ENCODE assay signal across 28 cellular contexts in the genomic region with DNA sequence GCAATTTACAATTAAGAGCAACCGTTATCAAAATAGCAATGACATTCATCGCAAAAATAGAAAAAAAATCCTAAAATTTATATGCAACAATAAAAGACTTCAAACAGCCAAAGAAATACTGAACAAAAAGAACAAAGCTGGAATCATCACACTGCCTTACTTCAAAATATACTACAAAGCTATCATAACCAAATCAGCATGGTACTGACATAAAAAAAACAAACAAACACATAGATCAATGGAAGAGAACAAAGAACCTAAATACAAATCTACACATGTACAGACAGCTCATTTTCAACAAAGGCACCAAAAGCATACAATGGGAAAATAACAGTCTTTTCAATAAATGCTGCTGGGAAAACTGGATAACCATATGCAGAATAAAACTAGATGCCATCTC.
"Had no signal": no experiment of that assay in that cellular context is flagged by ENCODE, and none has a peak within 500 bp of the region (broad histone marks: within the 10 kb centered on the region; RNA-seq: fewer than 3 reads in every experiment).

No MANE protein-coding gene starts in this region.

- H3K27me3 Mint-ChIP-seq: activated CD4-positive, alpha-beta T cell treated with anti-CD3 and anti-CD28 coated beads, Interleukin-2, amount 10 ng/mL, durations not matched to agents 24 days and 14 days; activated CD8-positive, alpha-beta T cell treated with anti-CD3 and anti-CD28 coated beads for 36 hours; brain had no signal

- FAIRE-seq: bronchial epithelial cell, colon, RCC 7860, TTC549 had no signal

- H3K27ac ChIP-seq: PC-9, RWPE1 had no signal

- H3K27ac Mint-ChIP-seq: activated CD4-positive, alpha-beta T cell treated with anti-CD3 and anti-CD28 coated beads, Interleukin-2, amount 10 ng/mL, durations not matched to agents 24 days and 14 days; activated CD8-positive, alpha-beta T cell treated with anti-CD3 and anti-CD28 coated beads for 36 hours; activated T-helper 1 cell treated with anti-CD3 and anti-CD28 coated beads, Interleukin-12 subunit alpha, Interleukin-12 subunit beta, Interleukin-2, Interleukin-4 antibody, amounts not matched to agents 30 ng/mL and 10 ng/mL and 1 ng/mL, durations not matched to agents 14 hours and 24 hours and 36 hours; brain had no signal

- H2AFZ ChIP-seq: PC-9 had no signal

- DNase-seq: activated CD4-positive, alpha-beta T cell treated with anti-CD3 and anti-CD28 coated beads, Interleukin-2, amount 10 ng/mL, durations not matched to agents 24 days and 14 days; activated CD4-positive, alpha-beta T cell treated with anti-CD3 and anti-CD28 coated beads, Interleukin-2, amount 50 U/mL, for 4 hours; activated CD8-positive, alpha-beta T cell treated with anti-CD3 and anti-CD28 coated beads for 36 hours; activated effector memory CD4-positive, alpha-beta T cell treated with Interleukin-2 at 50 U/mL for 16 hours; activated naive CD4-positive, alpha-beta T cell treated with anti-CD3 and anti-CD28 coated beads, Interleukin-2, amount 50 U/mL, for 16 hours; activated T-cell treated with anti-CD3 and anti-CD28 coated beads, Interleukin-2, amount 50 U/mL, for 1 hour; anterior cingulate cortex; caudate nucleus; Kasumi-1; KG1; MG63; NCI-H1048; NCI-H1105 treated with DMSO at 0.1 percent for 48 hours; NCI-H1436; NCI-H1694; NCI-H1930; NCI-H2081 treated with DMSO at 0.1 percent for 48 hours; NCI-H345; NCI-H524 treated with DMSO at 0.1 percent for 48 hours; PC-9 had no signal

- H3K4me3 Mint-ChIP-seq: activated CD4-positive, alpha-beta T cell treated with anti-CD3 and anti-CD28 coated beads, Interleukin-2, amount 10 ng/mL, durations not matched to agents 24 days and 14 days; activated CD8-positive, alpha-beta T cell treated with anti-CD3 and anti-CD28 coated beads for 36 hours; activated T-helper 1 cell treated with anti-CD3 and anti-CD28 coated beads, Interleukin-12 subunit alpha, Interleukin-12 subunit beta, Interleukin-2, Interleukin-4 antibody, amounts not matched to agents 30 ng/mL and 10 ng/mL and 1 ng/mL, durations not matched to agents 14 hours and 24 hours and 36 hours had no signal

- H3K4me3 ChIP-seq: MG63, PC-9 had no signal

- H3K4me2 ChIP-seq: PC-9 had no signal

- ATAC-seq: activated CD8-positive, alpha-beta T cell treated with anti-CD3 and anti-CD28 coated beads for 36 hours; Right ventricle myocardium inferior had no signal

- H3K27me3 ChIP-seq: MG63 had no signal
